8 cellular contexts compared by ENCODE assay signal in genomic region chr19:5987077-5987818, GRCh38. TPM values are rescaled to one million over a fixed set of nuclear protein-coding genes. Genes with fewer than 3 reads are reported as not detected.
DNase-seq lines count a peak whose midpoint lies in the region; ATAC-seq and FAIRE-seq lines count a peak whose summit lies in the region.

No MANE protein-coding gene starts in this region.

- FAIRE-seq in GM19239 (lab: Jason Lieb, UNC), result peak; percentile 81

- peak; percentile 83 for DNase-seq in A172 (ENCODE audit: low spot score)
- DNase-seq in GM19239 (ENCODE audit: insufficient read length, low spot score), result peak; percentile 77
- peak; percentile 75 for DNase-seq in NCI-H2227 (lab: John Stamatoyannopoulos, UW; ENCODE audit: unreplicated experiment)
- DNase-seq in activated CD4-positive, CD25-positive, alpha-beta regulatory T cell treated with anti-CD3 and anti-CD28 coated beads, Interleukin-2, amount 50 U/mL, for 16 hours (ENCODE audit: low read depth, low spot score), result peak; percentile 69
- peak; percentile 87 for DNase-seq in cerebellar cortex (ENCODE audit: low spot score)
- peak; percentile 72 to 78 for DNase-seq in left colon
- peak; percentile 55 to 65 (median 60) for DNase-seq in stimulated activated CD4-positive, alpha-beta T cell treated with anti-CD3 and anti-CD28 coated beads, Interleukin-1b, Interleukin-23, amount 100 ng/mL, for 24 hours (ENCODE audit: low read depth in 4 of 4, low spot score in 1 of 4)

- ATAC-seq in left colon (peak; percentile 88), HG03039 (IDR thresholded peaks at IDR 0.05; ENCODE audit: unreplicated experiment) (no peak)

- intact Hi-C loops in left colon (cut with DNase I, micrococcal nuclease), result no loop called here

RNA-seq across cellular contexts. Expression of gene RANBP3, which starts 9.3 kb away (rescaled TPM):
- 88.2 and 89.7 TPM in 2 replicates for total RNA-seq in A172 (2014; rRNA removed; shearing (Covaris generic))
- 10 to 100 TPM; 44.2 to 50.3 TPM for total RNA-seq in left colon
